1 cellular context compared by ENCODE assay signal in genomic region chr2:111219285-111219684, GRCh38.
TF ChIP-seq lines count a peak whose summit lies in the region.

No MANE protein-coding gene starts in this region.

TF ChIP-seq in SK-N-SH treated with all-trans-retinoic acid at 6 μM for 48 hours, 23 proteins besides CTCF, POLR2A, EP300 and RAD21 (continued from another document):
- no peak for TF ChIP-seq TSHZ2 (CRISPR knock-in tag; IDR thresholded peaks at IDR 0.05)
- no peak for TF ChIP-seq ZNF8 (CRISPR knock-in tag; IDR thresholded peaks at IDR 0.05)
- TF ChIP-seq, protein P1, sequence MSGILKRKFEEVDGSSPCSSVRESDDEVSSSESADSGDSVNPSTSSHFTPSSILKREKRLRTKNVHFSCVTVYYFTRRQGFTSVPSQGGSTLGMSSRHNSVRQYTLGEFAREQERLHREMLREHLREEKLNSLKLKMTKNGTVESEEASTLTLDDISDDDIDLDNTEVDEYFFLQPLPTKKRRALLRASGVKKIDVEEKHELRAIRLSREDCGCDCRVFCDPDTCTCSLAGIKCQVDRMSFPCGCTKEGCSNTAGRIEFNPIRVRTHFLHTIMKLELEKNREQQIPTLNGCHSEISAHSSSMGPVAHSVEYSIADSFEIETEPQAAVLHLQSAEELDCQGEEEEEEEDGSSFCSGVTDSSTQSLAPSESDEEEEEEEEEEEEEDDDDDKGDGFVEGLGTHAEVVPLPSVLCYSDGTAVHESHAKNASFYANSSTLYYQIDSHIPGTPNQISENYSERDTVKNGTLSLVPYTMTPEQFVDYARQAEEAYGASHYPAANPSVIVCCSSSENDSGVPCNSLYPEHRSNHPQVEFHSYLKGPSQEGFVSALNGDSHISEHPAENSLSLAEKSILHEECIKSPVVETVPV (CRISPR knock-in tag; IDR thresholded peaks at IDR 0.05) = no peak
- no peak for TF ChIP-seq SNAI2 (CRISPR knock-in tag; IDR thresholded peaks at IDR 0.05)
